Comparison of ENCODE assay signal across 8 cellular contexts in genomic region chr1:229579101-229579651, GRCh38. TPM values are rescaled to one million over a fixed set of nuclear protein-coding genes. Genes with fewer than 3 reads are reported as not detected.
DNase-seq lines count a peak whose midpoint lies in the region; ATAC-seq and TF ChIP-seq lines count a peak whose summit lies in the region.

No MANE protein-coding gene starts in this region.

- DNase-seq in DMS 273 (lab: John Stamatoyannopoulos, UW; ENCODE audit: unreplicated experiment) (peak; percentile 76), NCI-H1092 treated with DMSO at 0.1 percent for 48 hours (lab: John Stamatoyannopoulos, UW) (peak; percentile 94), glomerular visceral epithelial cell (ENCODE audit: extremely low spot score) (peak; percentile 25), gastrocnemius medialis (no peak), iPS-NIHi11 (ENCODE audit: low spot score) (no peak)
- no peak for DNase-seq in activated naive CD4-positive, alpha-beta T cell treated with anti-CD3 and anti-CD28 coated beads, Interleukin-2, amount 50 U/mL, for 72 hours (ENCODE audit: low spot score in 2 of 2)

- H3K9me3 ChIP-seq in SU-DHL-6 (ENCODE audit: insufficient read depth, low read length) (no peaks in the 10 kb centered on the region), gastrocnemius medialis (no peaks in the 10 kb centered on the region)

- H3K36me3 ChIP-seq in SU-DHL-6 (ENCODE audit: low read length) (no peaks in the 10 kb centered on the region), gastrocnemius medialis (no peaks in the 10 kb centered on the region)

- no peaks in the 10 kb centered on the region for H3K36me3 Mint-ChIP-seq in activated naive CD4-positive, alpha-beta T cell treated with anti-CD3 and anti-CD28 coated beads, Interleukin-2, amount 50 U/mL, for 72 hours

- H3K9me2 ChIP-seq in SU-DHL-6 (replicated peaks; ENCODE audit: insufficient read depth, low read length) = no peaks in the 10 kb centered on the region

- H3K27me3 ChIP-seq in SU-DHL-6 (ENCODE audit: low read length) (no peaks in the 10 kb centered on the region), gastrocnemius medialis (no peaks in the 10 kb centered on the region)

- ATAC-seq in GM21786 (IDR thresholded peaks at IDR 0.05; ENCODE audit: unreplicated experiment) = peak; percentile 98
- peak; percentile 41 to 70 for ATAC-seq in gastrocnemius medialis
- ATAC-seq in activated naive CD4-positive, alpha-beta T cell treated with anti-CD3 and anti-CD28 coated beads, Interleukin-2, amount 50 U/mL, for 72 hours = no peak

- no peak for TF ChIP-seq POLR2A in gastrocnemius medialis (IDR thresholded peaks at IDR 0.05)

- no peak overlapping the region for H2AFZ ChIP-seq in SU-DHL-6 (ENCODE audit: low read depth, low read length, severe bottlenecking)

- peak overlapping the region; percentile 27 for H3K4me2 ChIP-seq in SU-DHL-6 (ENCODE audit: low read depth, low read length, poor library complexity, severe bottlenecking)

- peaks cover 7 to 23% of the 10 kb centered on the region in 2 donors for H3K4me1 ChIP-seq in gastrocnemius medialis

- H4K20me1 ChIP-seq in SU-DHL-6 (ENCODE audit: low read depth, low read length) = no peaks in the 10 kb centered on the region

- no peaks in the 10 kb centered on the region for H3K79me2 ChIP-seq in SU-DHL-6 (ENCODE audit: insufficient read depth, low read length)

- no peak overlapping the region for H3K9ac ChIP-seq in SU-DHL-6 (ENCODE audit: low read length)

- in situ Hi-C loops in gastrocnemius medialis (cut with MboI; ENCODE audit: low sequenced_read_pairs in 4 of 4) = no loop called here

- intact Hi-C loops in gastrocnemius medialis (cut with DNase I; ENCODE audit: low total_unique reads) = no loop called here

- H3K27ac Mint-ChIP-seq in activated naive CD4-positive, alpha-beta T cell treated with anti-CD3 and anti-CD28 coated beads, Interleukin-2, amount 50 U/mL, for 72 hours = no peak overlapping the region

- H3K4me3 ChIP-seq in SU-DHL-6 (ENCODE audit: insufficient read depth, low read length, poor library complexity, severe bottlenecking) (no peak overlapping the region), gastrocnemius medialis (peak overlapping the region in 1 of 4 donors; percentile 5)

- TF ChIP-seq CTCF in SU-DHL-6 (IDR thresholded peaks at IDR 0.05; ENCODE audit: insufficient read depth, low read length, poor library complexity, severe bottlenecking) (no peak), gastrocnemius medialis (IDR thresholded peaks at IDR 0.05 in 4 of 5, conservative IDR thresholded peaks at IDR 0.05 in 1 of 5) (no peak)

- no peaks in the 10 kb centered on the region for H3K9me3 Mint-ChIP-seq in activated naive CD4-positive, alpha-beta T cell treated with anti-CD3 and anti-CD28 coated beads, Interleukin-2, amount 50 U/mL, for 72 hours

- H3K27ac ChIP-seq in SU-DHL-6 (ENCODE audit: low read depth, low read length) = no peak overlapping the region
- H3K27ac ChIP-seq in gastrocnemius medialis = peak overlapping the region; percentile 18 to 70 (median 36)

- no peaks in the 10 kb centered on the region for H3F3A ChIP-seq in SU-DHL-6 (ENCODE audit: insufficient read depth)

RNA-seq across cellular contexts. Expression of gene ABCB10, which starts 20.7 kb away (rescaled TPM):
- 10 to 100 TPM; 14.5 to 29.9 (median 19.3) TPM for total RNA-seq in gastrocnemius medialis
- total RNA-seq in activated naive CD4-positive, alpha-beta T cell treated with anti-CD3 and anti-CD28 coated beads, Interleukin-2, amount 50 U/mL, for 72 hours = 10 to 100 TPM; 17.4 to 39.3 TPM

RNA-seq across cellular contexts. Expression of gene TAF5L, which starts 46.7 kb away (rescaled TPM):
- total RNA-seq in gastrocnemius medialis = 10 to 100 TPM; 14.5 to 37.4 (median 24.3) TPM
- total RNA-seq in activated naive CD4-positive, alpha-beta T cell treated with anti-CD3 and anti-CD28 coated beads, Interleukin-2, amount 50 U/mL, for 72 hours = 10 to 100 TPM; 10.9 to 21.6 TPM

RNA-seq across cellular contexts. Expression of gene URB2, which starts 46.9 kb away (rescaled TPM):
- total RNA-seq in gastrocnemius medialis = 10 to 100 TPM in 3 of 4 donors, 1 to 10 TPM in 1; 9.9 to 20.6 (median 13.4) TPM
- total RNA-seq in activated naive CD4-positive, alpha-beta T cell treated with anti-CD3 and anti-CD28 coated beads, Interleukin-2, amount 50 U/mL, for 72 hours = 10 to 100 TPM; 11.4 to 15.7 TPM

Comparison
In these comparisons a context has a peak if more than half of its experiments do, and no peak if none do; other contexts are left out.
1. DNase-seq: peak in DMS 273 (single experiment), NCI-H1092 treated with DMSO at 0.1 percent for 48 hours (single experiment) and glomerular visceral epithelial cell (single experiment); none in gastrocnemius medialis (0 of 2), activated naive CD4-positive, alpha-beta T cell treated with anti-CD3 and anti-CD28 coated beads, Interleukin-2, amount 50 U/mL, for 72 hours (0 of 2) and iPS-NIHi11 (single experiment).
2. ATAC-seq: peak in GM21786 (single experiment) and gastrocnemius medialis (2 of 2); none in activated naive CD4-positive, alpha-beta T cell treated with anti-CD3 and anti-CD28 coated beads, Interleukin-2, amount 50 U/mL, for 72 hours (0 of 2).